17 cellular contexts compared by ENCODE assay signal in genomic region chr5:31937703-31938102, GRCh38.
"Had no signal": no experiment of that assay in that cellular context is flagged by ENCODE, and none has a peak within 500 bp of the region (broad histone marks: within the 10 kb centered on the region; RNA-seq: fewer than 3 reads in every experiment).

No MANE protein-coding gene starts in this region.

- H3K9me3 Mint-ChIP-seq: activated naive CD4-positive, alpha-beta T cell treated with anti-CD3 and anti-CD28 coated beads for 36 hours; activated T-cell treated with anti-CD3 and anti-CD28 coated beads, Interleukin-2, amount 50 U/mL, for 24 hours; T-helper 2 cell treated with Interferon-gamma antibody and Interleukin-4, amounts not matched to agents 5 μg/mL and 100 μg/mL, for 36 hours had no signal

- H3K27me3 ChIP-seq: brain microvascular endothelial cell had no signal

- H3K36me3 ChIP-seq: brain microvascular endothelial cell had no signal

- H3K27ac ChIP-seq: brain microvascular endothelial cell had no signal

- ATAC-seq: activated CD8-positive, alpha-beta T cell treated with anti-CD3 and anti-CD28 coated beads, Interleukin-2, amount 10 ng/mL, durations not matched to agents 7 days and 5 days; left colon had no signal

- H3K27me3 Mint-ChIP-seq: activated B cell treated with CpG ODN at 0.5 μM for 24 hours; activated T-cell treated with anti-CD3 and anti-CD28 coated beads, Interleukin-2, amount 50 U/mL, for 24 hours; dendritic cell treated with granulocyte-macrophage colony-stimulating factor and Interleukin-4, amounts not matched to agents 40 ng/mL and 50 ng/mL, for 4 days had no signal

- H3K4me1 Mint-ChIP-seq: activated B cell treated with CpG ODN at 0.5 μM for 24 hours had no signal

- H3K4me3 Mint-ChIP-seq: activated B cell treated with CpG ODN at 0.5 μM for 24 hours; activated CD8-positive, alpha-beta T cell treated with anti-CD3 and anti-CD28 coated beads, Interleukin-2, amount 10 ng/mL, durations not matched to agents 7 days and 5 days; activated naive CD4-positive, alpha-beta T cell treated with anti-CD3 and anti-CD28 coated beads for 36 hours; activated T-cell treated with anti-CD3 and anti-CD28 coated beads, Interleukin-2, amount 50 U/mL, for 24 hours; dendritic cell treated with granulocyte-macrophage colony-stimulating factor and Interleukin-4, amounts not matched to agents 40 ng/mL and 50 ng/mL, for 4 days; T-helper 2 cell treated with Interferon-gamma antibody and Interleukin-4, amounts not matched to agents 5 μg/mL and 100 μg/mL, for 36 hours had no signal

- DNase-seq: activated B cell treated with CpG ODN at 0.5 μM for 24 hours; activated CD4-positive, alpha-beta T cell treated with anti-CD3 and anti-CD28 coated beads for 4 hours; activated CD8-positive, alpha-beta T cell treated with anti-CD3 and anti-CD28 coated beads, Interleukin-2, amount 10 ng/mL, durations not matched to agents 7 days and 5 days; activated naive CD4-positive, alpha-beta T cell treated with anti-CD3 and anti-CD28 coated beads for 36 hours; activated T-cell treated with anti-CD3 and anti-CD28 coated beads, Interleukin-2, amount 50 U/mL, for 24 hours; aorta; brain microvascular endothelial cell; cerebellar nuclear complex; effector CD8-positive, alpha-beta T cell; left colon; midbrain; occipital lobe; retina; SK-N-SH; stimulated activated naive CD4-positive, alpha-beta T cell treated with Interleukin-2 at 50 U/mL for 16 hours had no signal

- H3K9ac ChIP-seq: SK-N-SH had no signal

- H3K9me3 ChIP-seq: SK-N-SH had no signal

- H3K27ac Mint-ChIP-seq: activated B cell treated with CpG ODN at 0.5 μM for 24 hours; activated CD8-positive, alpha-beta T cell treated with anti-CD3 and anti-CD28 coated beads, Interleukin-2, amount 10 ng/mL, durations not matched to agents 7 days and 5 days; activated naive CD4-positive, alpha-beta T cell treated with anti-CD3 and anti-CD28 coated beads for 36 hours; activated T-cell treated with anti-CD3 and anti-CD28 coated beads, Interleukin-2, amount 50 U/mL, for 24 hours; dendritic cell treated with granulocyte-macrophage colony-stimulating factor and Interleukin-4, amounts not matched to agents 40 ng/mL and 50 ng/mL, for 4 days; T-helper 2 cell treated with Interferon-gamma antibody and Interleukin-4, amounts not matched to agents 5 μg/mL and 100 μg/mL, for 36 hours had no signal

- H3K4me2 ChIP-seq: SK-N-SH had no signal
